Comparison of ENCODE assay signal across 22 cellular contexts in the genomic region with DNA sequence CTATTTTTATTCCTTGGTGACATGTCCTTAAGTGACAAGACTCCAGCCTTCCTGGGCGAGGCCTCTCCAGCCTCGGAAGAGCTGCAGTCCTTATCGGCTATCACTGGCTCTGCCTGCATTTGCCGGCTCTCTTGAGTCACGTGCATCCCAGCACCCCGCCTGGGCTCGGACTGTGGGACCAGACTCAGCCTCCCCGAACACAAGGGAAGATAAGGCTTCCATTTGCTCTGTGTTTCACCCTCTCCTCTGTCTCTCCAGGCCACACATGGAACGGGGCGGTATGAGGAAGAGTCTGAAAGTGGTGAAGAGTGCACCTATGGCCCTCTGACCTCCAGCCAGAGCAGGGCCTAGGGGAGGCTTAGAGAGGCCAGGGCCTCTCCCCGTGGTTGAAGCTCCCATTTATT. TPM values are rescaled to one million over a fixed set of nuclear protein-coding genes. Genes with fewer than 3 reads are reported as not detected.
"Had no signal": no experiment of that assay in that cellular context is flagged by ENCODE, and none has a peak within 500 bp of the region (broad histone marks: within the 10 kb centered on the region; RNA-seq: fewer than 3 reads in every experiment).

No MANE protein-coding gene starts in this region.

- H3K27ac ChIP-seq: colonic mucosa, left lung, neural progenitor cell, ovary, upper lobe of right lung had no signal

- H3K4me3 ChIP-seq: colonic mucosa, left lung, mucosa of descending colon, neural progenitor cell, ovary, upper lobe of right lung had no signal

- H3K9me3 ChIP-seq: colonic mucosa, left lung, mucosa of descending colon, ovary, upper lobe of right lung had no signal

- H3K27me3 ChIP-seq: colonic mucosa, neural progenitor cell, ovary, upper lobe of right lung had no signal

- H3K4me1 ChIP-seq: left lung, neural progenitor cell, upper lobe of right lung had no signal

- ATAC-seq: left lung; sciatic nerve; stimulated activated memory B cell treated with anti-CD40 and anti-IgM and Interleukin-4, amounts not matched to agents 10 μg/mL and 1 μg/mL and 100 μg/mL, for 72 hours; upper lobe of right lung had no signal

- DNase-seq: activated CD4-positive, alpha-beta T cell treated with anti-CD3 and anti-CD28 coated beads, Interleukin-2, amount 50 U/mL, for 48 hours; activated naive CD4-positive, alpha-beta T cell; activated T-cell treated with anti-CD3 and anti-CD28 coated beads for 4 hours; amygdala; caudate nucleus; colonic mucosa; foreskin melanocyte; glutamatergic neuron; naive B cell; stimulated activated CD4-positive, alpha-beta T cell treated with anti-CD3 and anti-CD28 coated beads, Interleukin-4, amount 100 ng/mL, for 4 hours had no signal

- H3K9ac ChIP-seq: neural progenitor cell had no signal

- FAIRE-seq: keratinocyte had no signal

- H3K36me3 ChIP-seq: colonic mucosa, left lung, neural progenitor cell, ovary, upper lobe of right lung had no signal

- H2AFZ ChIP-seq: neural progenitor cell had no signal

- H3K4me2 ChIP-seq: neural progenitor cell had no signal

RNA-seq across cellular contexts. Expression of a gene that starts 4.7 kb away (rescaled TPM):
- total RNA-seq: activated naive CD8-positive, alpha-beta T cell treated with anti-CD3 and anti-CD28 coated beads, Interleukin-2, amount 10 ng/mL, durations not matched to agents 7 days and 5 days; activated T-helper 1 cell treated with anti-CD3 and anti-CD28 coated beads, Interleukin-12 subunit alpha, Interleukin-12 subunit beta, Interleukin-2, Interleukin-4 antibody, amounts not matched to agents 30 ng/mL and 10 ng/mL and 1 ng/mL, durations not matched to agents 14 hours and 24 hours and 36 hours; colonic mucosa; epithelial cell of proximal tubule; left lung; mucosa of descending colon; ovary; pulmonary artery endothelial cell; sciatic nerve; upper lobe of right lung had no signal
- polyA plus RNA-seq: keratinocyte, ovary had no signal

RNA-seq across cellular contexts. Expression of a gene that starts 21.2 kb away (rescaled TPM):
- total RNA-seq: activated naive CD8-positive, alpha-beta T cell treated with anti-CD3 and anti-CD28 coated beads, Interleukin-2, amount 10 ng/mL, durations not matched to agents 7 days and 5 days; activated T-helper 1 cell treated with anti-CD3 and anti-CD28 coated beads, Interleukin-12 subunit alpha, Interleukin-12 subunit beta, Interleukin-2, Interleukin-4 antibody, amounts not matched to agents 30 ng/mL and 10 ng/mL and 1 ng/mL, durations not matched to agents 14 hours and 24 hours and 36 hours; colonic mucosa; epithelial cell of proximal tubule; left lung; mucosa of descending colon; ovary; pulmonary artery endothelial cell; sciatic nerve; upper lobe of right lung had no signal
- polyA plus RNA-seq: keratinocyte, ovary had no signal

RNA-seq across cellular contexts. Expression of a gene that starts 26.9 kb away (rescaled TPM):
- total RNA-seq: epithelial cell of proximal tubule, pulmonary artery endothelial cell had no signal
- polyA plus RNA-seq: keratinocyte had no signal

RNA-seq across cellular contexts. Expression of a gene that starts 57.2 kb away (rescaled TPM):
- total RNA-seq: activated naive CD8-positive, alpha-beta T cell treated with anti-CD3 and anti-CD28 coated beads, Interleukin-2, amount 10 ng/mL, durations not matched to agents 7 days and 5 days; activated T-helper 1 cell treated with anti-CD3 and anti-CD28 coated beads, Interleukin-12 subunit alpha, Interleukin-12 subunit beta, Interleukin-2, Interleukin-4 antibody, amounts not matched to agents 30 ng/mL and 10 ng/mL and 1 ng/mL, durations not matched to agents 14 hours and 24 hours and 36 hours; pulmonary artery endothelial cell had no signal
